ENCODE assay signal across 26 cellular contexts in genomic region chr12:26566670-26567069, GRCh38.
DNase-seq lines count a peak whose midpoint lies in the region; ATAC-seq, FAIRE-seq and TF ChIP-seq lines count a peak whose summit lies in the region.
"Had no signal": no experiment of that assay in that cellular context is flagged by ENCODE, and none has a peak within 500 bp of the region (broad histone marks: within the 10 kb centered on the region; RNA-seq: fewer than 3 reads in every experiment).

No MANE protein-coding gene starts in this region.

- H3K36me3 ChIP-seq in prostate gland, result no peaks in the 10 kb centered on the region
- H3K36me3 ChIP-seq: ovary, thoracic aorta had no signal

- peak; percentile 85 for ATAC-seq in left ventricle myocardium superior
- ATAC-seq: activated CD4-positive, alpha-beta T cell treated with anti-CD3 and anti-CD28 coated beads for 36 hours; activated CD8-positive, alpha-beta memory T cell treated with anti-CD3 and anti-CD28 coated beads, Interleukin-2, amount 10 ng/mL, durations not matched to agents 7 days and 5 days; body of pancreas; foreskin keratinocyte; HCT116; HepG2; naive thymus-derived CD4-positive, alpha-beta T cell; T-cell had no signal

- POLR2A ChIA-PET in RWPE1 (lab: Yijun Ruan, JAX; ENCODE audit: low non-redundant PET), result no interaction called here

- no peaks in the 10 kb centered on the region for H3K27me3 ChIP-seq in prostate gland (replicated peaks; ENCODE audit: insufficient read depth)
- H3K27me3 ChIP-seq: body of pancreas, foreskin keratinocyte, ovary, sigmoid colon had no signal

- no peaks in the 10 kb centered on the region for H3K9me3 ChIP-seq in prostate gland
- H3K9me3 ChIP-seq: body of pancreas, ovary, sigmoid colon, thoracic aorta had no signal

- TF ChIP-seq CTCF in AG09319 (IDR thresholded peaks at IDR 0.05; ENCODE audit: low read depth, low read length) (no peak), prostate gland (IDR thresholded peaks at IDR 0.05) (no peak), RWPE1 (conservative IDR thresholded peaks at IDR 0.05; ENCODE audit: low read depth) (no peak)

- CTCF ChIA-PET in RWPE1 (lab: Yijun Ruan, JAX), result no interaction called here

- intact Hi-C loops in left ventricle myocardium superior (cut with micrococcal nuclease) (no loop called here), prostate gland (cut with DNase I) (no loop called here)

- DNase-seq in AG09319 (ENCODE audit: extremely low read depth, low read depth) (peak; percentile 36), HCEC 1CT (peak; percentile 1), dedifferentiated amniotic fluid mesenchymal stem cell (ENCODE audit: extremely low spot score) (peak; percentile 23), left ventricle myocardium superior (no peak), cerebellum (ENCODE audit: low spot score) (no peak), GM12892 (ENCODE audit: insufficient read length) (no peak), prostate gland (ENCODE audit: low spot score) (no peak), RWPE1 (ENCODE audit: low spot score) (no peak)
- DNase-seq: activated CD4-positive, alpha-beta T cell treated with anti-CD3 and anti-CD28 coated beads for 36 hours; activated CD8-positive, alpha-beta memory T cell treated with anti-CD3 and anti-CD28 coated beads, Interleukin-2, amount 10 ng/mL, durations not matched to agents 7 days and 5 days; body of pancreas; cortex of kidney; foreskin keratinocyte; left cardiac atrium; mesendoderm; naive thymus-derived CD4-positive, alpha-beta T cell; NCI-H1417; NCI-H69; ovary; SHP77 treated with DMSO at 0.1 percent for 48 hours; sigmoid colon; T-cell had no signal

- WGBS in prostate gland, result 87% methylated on average over 2 of the region's 2 CpGs

- H3K4me1 ChIP-seq in prostate gland (replicated peaks), result no peaks in the 10 kb centered on the region
- H3K4me1 ChIP-seq: body of pancreas, foreskin keratinocyte had no signal

- TF ChIP-seq POLR2A in GM12892 (IDR thresholded peaks at IDR 0.05; ENCODE audit: low read depth, low read length), result no peak
- TF ChIP-seq POLR2A in prostate gland (IDR thresholded peaks at IDR 0.05), result no peak

- H3K4me3 ChIP-seq in prostate gland, result no peak overlapping the region
- H3K4me3 ChIP-seq: body of pancreas, ovary, sigmoid colon, thoracic aorta had no signal

- FAIRE-seq in GM12892 (lab: Jason Lieb, UNC), result no peak
- FAIRE-seq: HepG2, TTC549 had no signal

- no peak overlapping the region for H3K27ac ChIP-seq in prostate gland
- H3K27ac ChIP-seq in RWPE1, result no peak overlapping the region
- H3K27ac ChIP-seq: body of pancreas, foreskin keratinocyte, sigmoid colon, thoracic aorta had no signal

Comparison
In these comparisons a context has a peak if more than half of its experiments do, and no peak if none do; other contexts are left out.
1. DNase-seq: peak in AG09319 (single experiment), HCEC 1CT (single experiment) and dedifferentiated amniotic fluid mesenchymal stem cell (single experiment); none in left ventricle myocardium superior (single experiment), cerebellum (single experiment), GM12892 (single experiment), prostate gland (single experiment) and RWPE1 (single experiment).